16 cellular contexts compared by ENCODE assay signal in genomic region chr11:122692444-122692843, GRCh38. TPM values are rescaled to one million over a fixed set of nuclear protein-coding genes. Genes with fewer than 3 reads are reported as not detected.
DNase-seq lines count a peak whose midpoint lies in the region; ATAC-seq and TF ChIP-seq lines count a peak whose summit lies in the region.
"Had no signal": no experiment of that assay in that cellular context is flagged by ENCODE, and none has a peak within 500 bp of the region (broad histone marks: within the 10 kb centered on the region; RNA-seq: fewer than 3 reads in every experiment).

No MANE protein-coding gene starts in this region.

- H3K27me3 Mint-ChIP-seq in activated naive CD8-positive, alpha-beta T cell treated with anti-CD3 and anti-CD28 coated beads, Interleukin-2, amount 50 U/mL, for 24 hours: no peaks in the 10 kb centered on the region
- H3K27me3 Mint-ChIP-seq in mesothelial cell of epicardium (ENCODE audit: low read depth): no peaks in the 10 kb centered on the region
- H3K27me3 Mint-ChIP-seq: activated CD8-positive, alpha-beta memory T cell treated with anti-CD3 and anti-CD28 coated beads, Interleukin-2, amount 10 ng/mL, durations not matched to agents 7 days and 5 days had no signal

- H3K27ac ChIP-seq in BLaER1 treated with 17β-estradiol and CSF1 and Interleukin-3, amounts not matched to agents 10 nM and 100 nM: peak overlapping the region; percentile 82 to 99 (median 97); a peak in 21 of 22 replicates

- no peaks in the 10 kb centered on the region for H3K9me3 Mint-ChIP-seq in activated naive CD8-positive, alpha-beta T cell treated with anti-CD3 and anti-CD28 coated beads, Interleukin-2, amount 50 U/mL, for 24 hours
- no peaks in the 10 kb centered on the region for H3K9me3 Mint-ChIP-seq in mesothelial cell of epicardium
- H3K9me3 Mint-ChIP-seq: H9 had no signal

- peak; percentile 42 for DNase-seq in ELF-1 (ENCODE audit: low read depth, low spot score)
- DNase-seq in activated naive CD8-positive, alpha-beta T cell treated with anti-CD3 and anti-CD28 coated beads, Interleukin-2, amount 50 U/mL, for 24 hours: no peak
- no peak for DNase-seq in mesothelial cell of epicardium (ENCODE audit: low spot score in 2 of 2, unreplicated experiment in 2 of 2)
- no peak for DNase-seq in NCI-H1417 treated with DMSO at 0.1 percent for 48 hours (lab: John Stamatoyannopoulos, UW)
- DNase-seq in NCI-H2196 (lab: John Stamatoyannopoulos, UW; ENCODE audit: unreplicated experiment): no peak
- DNase-seq: activated CD8-positive, alpha-beta memory T cell treated with anti-CD3 and anti-CD28 coated beads, Interleukin-2, amount 10 ng/mL, durations not matched to agents 7 days and 5 days; dermis blood vessel endothelial cell; DMS79; H9; NCI-H1436; small intestine; stomach had no signal

- no peak for ATAC-seq in activated naive CD8-positive, alpha-beta T cell treated with anti-CD3 and anti-CD28 coated beads, Interleukin-2, amount 50 U/mL, for 24 hours
- ATAC-seq in GM19463 (IDR thresholded peaks at IDR 0.05; ENCODE audit: unreplicated experiment) (no peak), HG02981 (IDR thresholded peaks at IDR 0.05; ENCODE audit: unreplicated experiment) (no peak)
- ATAC-seq: activated CD8-positive, alpha-beta memory T cell treated with anti-CD3 and anti-CD28 coated beads, Interleukin-2, amount 10 ng/mL, durations not matched to agents 7 days and 5 days; K562 had no signal

- H3K27me3 ChIP-seq in BLaER1 treated with 17β-estradiol and CSF1 and Interleukin-3, amounts not matched to agents 10 nM and 100 nM: no peaks in the 10 kb centered on the region
- H3K27me3 ChIP-seq: stomach had no signal

- peaks cover 0 to 9% (median 0%) of the 10 kb centered on the region in 11 experiments; a peak in 4 of 22 replicates for H3K9me3 ChIP-seq in BLaER1 treated with 17β-estradiol and CSF1 and Interleukin-3, amounts not matched to agents 10 nM and 100 nM (replicated peaks in 1 of 11)
- H3K9me3 ChIP-seq: stomach had no signal

- H3K4me3 Mint-ChIP-seq in activated naive CD8-positive, alpha-beta T cell treated with anti-CD3 and anti-CD28 coated beads, Interleukin-2, amount 50 U/mL, for 24 hours: no peak overlapping the region
- H3K4me3 Mint-ChIP-seq in mesothelial cell of epicardium: no peak overlapping the region
- H3K4me3 Mint-ChIP-seq: activated CD8-positive, alpha-beta memory T cell treated with anti-CD3 and anti-CD28 coated beads, Interleukin-2, amount 10 ng/mL, durations not matched to agents 7 days and 5 days; H9 had no signal

- no peak overlapping the region for H3K4me3 ChIP-seq in BLaER1 treated with 17β-estradiol and CSF1 and Interleukin-3, amounts not matched to agents 10 nM and 100 nM
- H3K4me3 ChIP-seq: K562, stomach had no signal

- peaks cover 86% of the 10 kb centered on the region for H3K4me1 Mint-ChIP-seq in activated naive CD8-positive, alpha-beta T cell treated with anti-CD3 and anti-CD28 coated beads, Interleukin-2, amount 50 U/mL, for 24 hours
- H3K4me1 Mint-ChIP-seq in mesothelial cell of epicardium: peaks cover 18% of the 10 kb centered on the region

- no peaks in the 10 kb centered on the region; a peak in 1 of 22 replicates for H4K20me1 ChIP-seq in BLaER1 treated with 17β-estradiol and CSF1 and Interleukin-3, amounts not matched to agents 10 nM and 100 nM

- H3K9ac ChIP-seq in BLaER1 treated with 17β-estradiol and CSF1 and Interleukin-3, amounts not matched to agents 10 nM and 100 nM: peak overlapping the region; percentile 71 to 92 (median 86); a peak in 20 of 22 replicates

- H3K36me3 ChIP-seq in BLaER1 treated with 17β-estradiol and CSF1 and Interleukin-3, amounts not matched to agents 10 nM and 100 nM: peaks cover 0 to 59% (median 29%) of the 10 kb centered on the region in 11 experiments; a peak in 14 of 22 replicates
- H3K36me3 ChIP-seq: stomach had no signal

- TF ChIP-seq CTCF in mesothelial cell of epicardium (IDR thresholded peaks at IDR 0.05; ENCODE audit: unreplicated experiment): no peak

- H3K4me1 ChIP-seq in BLaER1 treated with 17β-estradiol and CSF1 and Interleukin-3, amounts not matched to agents 10 nM and 100 nM: peaks cover 96 to 98% (median 98%) of the 10 kb centered on the region in 10 experiments

- peak overlapping the region; percentile 83 for H3K27ac Mint-ChIP-seq in activated naive CD8-positive, alpha-beta T cell treated with anti-CD3 and anti-CD28 coated beads, Interleukin-2, amount 50 U/mL, for 24 hours
- H3K27ac Mint-ChIP-seq in mesothelial cell of epicardium: peak overlapping the region; percentile 63

- H3K36me3 Mint-ChIP-seq in activated naive CD8-positive, alpha-beta T cell treated with anti-CD3 and anti-CD28 coated beads, Interleukin-2, amount 50 U/mL, for 24 hours (ENCODE audit: low read depth): peaks cover 20% of the 10 kb centered on the region
- no peaks in the 10 kb centered on the region for H3K36me3 Mint-ChIP-seq in mesothelial cell of epicardium

- peak overlapping the region; percentile 75 to 93 (median 88) for H3K4me2 ChIP-seq in BLaER1 treated with 17β-estradiol and CSF1 and Interleukin-3, amounts not matched to agents 10 nM and 100 nM

RNA-seq across cellular contexts. Expression of gene UBASH3B, which starts 36.9 kb away (rescaled TPM):
- total RNA-seq in mesothelial cell of epicardium: 6.6 to 7.1 TPM (median 6.8 TPM) in 3 replicates
